9 cellular contexts compared by ENCODE assay signal in the genomic region with DNA sequence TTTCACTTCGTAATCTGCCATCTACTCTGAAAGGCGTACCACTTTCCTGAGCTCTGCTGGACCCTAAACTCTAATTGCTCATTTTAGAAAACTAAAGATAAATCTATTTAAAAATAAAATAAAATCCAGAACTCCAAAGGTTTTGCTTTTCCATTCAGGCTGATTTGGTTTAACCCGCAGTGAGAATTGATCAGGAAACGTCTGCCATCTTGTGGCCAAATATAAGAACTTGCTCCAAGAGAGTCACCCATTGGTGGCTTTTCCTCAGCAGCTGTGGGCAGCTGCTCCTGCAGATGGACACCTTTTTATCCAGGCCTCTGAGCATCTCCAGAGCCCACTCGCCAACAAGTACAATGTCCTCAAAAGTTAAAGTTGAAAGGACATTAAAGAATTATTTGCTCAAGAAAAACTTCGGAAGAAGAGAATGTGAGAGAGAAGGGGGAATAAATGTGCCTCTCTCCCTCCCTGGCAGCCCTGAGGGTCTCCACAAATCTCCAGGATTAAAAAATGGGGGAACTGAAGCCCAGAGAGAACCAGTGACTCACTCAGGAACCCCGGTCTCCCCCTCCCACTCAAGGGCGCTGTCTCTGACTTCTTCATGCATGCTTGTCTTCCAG. TPM values are rescaled to one million over a fixed set of nuclear protein-coding genes. Genes with fewer than 3 reads are reported as not detected.
DNase-seq lines count a peak whose midpoint lies in the region; ATAC-seq and TF ChIP-seq lines count a peak whose summit lies in the region.
"Had no signal": no experiment of that assay in that cellular context is flagged by ENCODE, and none has a peak within 500 bp of the region (broad histone marks: within the 10 kb centered on the region; RNA-seq: fewer than 3 reads in every experiment).

No MANE protein-coding gene starts in this region.

- H3K36me3 ChIP-seq in BJ (ENCODE audit: control insufficient read depth, insufficient read depth, low read length) (no peaks in the 10 kb centered on the region), ovary (no peaks in the 10 kb centered on the region)

- H3K9me3 Mint-ChIP-seq in activated B cell treated with CpG ODN at 0.5 μM for 24 hours = no peaks in the 10 kb centered on the region
- H3K9me3 Mint-ChIP-seq: naive B cell had no signal

- no peak overlapping the region for H3K27ac ChIP-seq in foreskin keratinocyte
- H3K27ac ChIP-seq in ovary = no peak overlapping the region

- ATAC-seq in GM18511 (IDR thresholded peaks at IDR 0.05; ENCODE audit: unreplicated experiment) (peak; percentile 61), HG03103 (IDR thresholded peaks at IDR 0.05; ENCODE audit: low read depth, unreplicated experiment) (peak; percentile 69), activated B cell treated with CpG ODN at 0.5 μM for 24 hours (ENCODE audit: low read depth) (peak; percentile 49), foreskin keratinocyte (peak; percentile 68)

- intact Hi-C loops in activated B cell treated with CpG ODN at 0.5 μM for 24 hours (cut with micrococcal nuclease) = loop anchor here (1.0 kb wide), 3 partner anchors 145 to 774 kb away; no protein-coding TSS in a partner anchor
- intact Hi-C loops in ovary (cut with DNase I) = loop anchor here in 1 of 4 donors (10.0 kb wide), 1 partner anchor 584 kb away; no protein-coding TSS in a partner anchor

- H3K27me3 Mint-ChIP-seq in activated B cell treated with CpG ODN at 0.5 μM for 24 hours = peaks cover 5% of the 10 kb centered on the region

- POLR2A ChIA-PET in BJ (lab: Charles Lee) = no interaction called here
- POLR2A ChIA-PET in activated B cell treated with CpG ODN at 0.5 μM for 24 hours (lab: Charles Lee) = interaction anchor here (1.0 kb wide), 1 partner anchor 20 kb away, joined by 4 read pairs; a partner anchor contains a TSS

- no peak overlapping the region for H3K27ac Mint-ChIP-seq in activated B cell treated with CpG ODN at 0.5 μM for 24 hours

- no peaks in the 10 kb centered on the region for H3K36me3 Mint-ChIP-seq in activated B cell treated with CpG ODN at 0.5 μM for 24 hours (ENCODE audit: low read depth)
- H3K36me3 Mint-ChIP-seq: naive B cell had no signal

- TF ChIP-seq EP300 in ovary (IDR thresholded peaks at IDR 0.05) = no peak

- peak; percentile 68 for TF ChIP-seq CTCF in BJ (IDR thresholded peaks at IDR 0.05; ENCODE audit: insufficient read depth, low read depth, low read length)
- no peak for TF ChIP-seq CTCF in activated B cell treated with CpG ODN at 0.5 μM for 24 hours (IDR thresholded peaks at IDR 0.05)
- peak; percentile 83 for TF ChIP-seq CTCF in foreskin keratinocyte (conservative IDR thresholded peaks at IDR 0.05)
- TF ChIP-seq CTCF in ovary (IDR thresholded peaks at IDR 0.05) = peak; percentile 38 to 64 (median 63)

- H3K27me3 ChIP-seq in BJ (ENCODE audit: control insufficient read depth, insufficient read depth, low read length) = no peaks in the 10 kb centered on the region
- H3K27me3 ChIP-seq in foreskin keratinocyte = no peaks in the 10 kb centered on the region
- no peaks in the 10 kb centered on the region for H3K27me3 ChIP-seq in ovary

- CTCF ChIA-PET in BJ (lab: Yijun Ruan, JAX) = interaction anchor here (0.6 to 3.9 kb wide), 31 partner anchors 9 to 1217 kb away, joined by 3 to 30 read pairs (median 3); a partner anchor contains a TSS
- CTCF ChIA-PET in activated B cell treated with CpG ODN at 0.5 μM for 24 hours (lab: Charles Lee) = interaction anchor here (1.0 to 4.1 kb wide), 5 partner anchors 8 to 775 kb away, joined by 3 to 16 read pairs (median 4); a partner anchor contains a TSS

- H3K4me1 ChIP-seq in foreskin keratinocyte = no peaks in the 10 kb centered on the region
- H3K4me1 ChIP-seq in ovary (ENCODE audit: insufficient read depth) = no peaks in the 10 kb centered on the region

- no peak for DNase-seq in BJ (ENCODE audit: low read depth)
- DNase-seq in NCI-H2196 treated with DMSO at 0.1 percent for 48 hours (lab: John Stamatoyannopoulos, UW; ENCODE audit: unreplicated experiment) = peak; percentile 56
- DNase-seq in activated B cell treated with CpG ODN at 0.5 μM for 24 hours = no peak
- DNase-seq in foreskin keratinocyte = peak in 1 of 2 donors; percentile 38
- DNase-seq in ovary = peak in 2 of 5 donors; percentile 39 to 53
- DNase-seq in activated effector memory CD4-positive, alpha-beta T cell treated with anti-CD3 and anti-CD28 coated beads, Interleukin-2, amount 50 U/mL, for 16 hours = no peak
- DNase-seq: naive B cell had no signal

- H3K9me3 ChIP-seq in ovary = no peaks in the 10 kb centered on the region

- H3K4me3 ChIP-seq in BJ (ENCODE audit: low read depth, low read length) = no peak overlapping the region
- H3K4me3 ChIP-seq in ovary = no peak overlapping the region

- no peak overlapping the region for H3K4me3 Mint-ChIP-seq in activated B cell treated with CpG ODN at 0.5 μM for 24 hours
- H3K4me3 Mint-ChIP-seq: naive B cell had no signal

- WGBS in ovary, 3 donors = 3 to 11% (median 7%) methylated on average over 8 of the region's 8 CpGs

- TF ChIP-seq POLR2A in ovary (IDR thresholded peaks at IDR 0.05) = no peak

- peaks cover 2% of the 10 kb centered on the region for H3K4me1 Mint-ChIP-seq in activated B cell treated with CpG ODN at 0.5 μM for 24 hours

RNA-seq across cellular contexts. Expression of a gene that starts 4.1 kb away (rescaled TPM):
- polyA plus RNA-seq in BJ (2011; rRNA removed) (not detected in 2 replicates), foreskin keratinocyte (not detected in 2 replicates), ovary (under 1 TPM; 0.04 to 0.07 TPM)
- not detected in 2 replicates for polyA minus RNA-seq in BJ (2011; rRNA and poly(A)+ RNA removed)
- total RNA-seq in activated B cell treated with CpG ODN at 0.5 μM for 24 hours (0.02 TPM in 1 of 2 replicates, not detected in the other), foreskin keratinocyte (not detected in 2 replicates), ovary (under 1 TPM in 6 of 7 donors, not detected in 1; 0.10 to 0.47 (median 0.14) TPM)

RNA-seq across cellular contexts. Expression of a gene that starts 20.3 kb away (rescaled TPM):
- polyA plus RNA-seq in BJ (2011; rRNA removed) (161 and 167 TPM in 2 replicates), foreskin keratinocyte (80.7 and 83.4 TPM in 2 replicates), ovary (100 to 1,000 TPM in 1 of 2 donors, 10 to 100 TPM in 1; 90.1 to 124 TPM)
- polyA minus RNA-seq in BJ (2011; rRNA and poly(A)+ RNA removed) = 62.4 and 93.0 TPM in 2 replicates
- total RNA-seq in activated B cell treated with CpG ODN at 0.5 μM for 24 hours (44.6 and 45.0 TPM in 2 replicates), foreskin keratinocyte (63.8 and 67.8 TPM in 2 replicates), ovary (100 to 1,000 TPM in 4 of 7 donors, 10 to 100 TPM in 3; 36.6 to 111 (median 104) TPM)
